In the genomic region with DNA sequence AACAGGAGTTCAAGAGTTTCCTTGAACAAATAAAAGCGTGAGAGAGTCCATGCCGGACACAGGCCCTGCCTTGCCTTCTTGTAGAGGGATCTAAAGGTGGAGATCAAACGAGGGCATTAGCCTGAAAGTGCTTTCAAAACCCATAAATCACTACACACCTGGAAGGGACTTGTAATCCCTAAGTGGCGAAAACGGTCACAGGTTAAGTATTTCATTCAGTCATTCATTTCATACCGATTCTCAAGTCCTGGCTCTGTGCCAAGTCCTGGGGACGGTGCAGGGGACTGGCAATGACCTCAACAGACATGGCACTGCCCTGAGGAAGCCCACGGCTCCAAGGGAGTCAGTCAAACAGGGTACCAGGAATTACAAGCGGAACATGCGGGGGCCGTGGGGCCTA, we compare ENCODE assay signal across 14 cellular contexts. TPM values are rescaled to one million over a fixed set of nuclear protein-coding genes. Genes with fewer than 3 reads are reported as not detected.
A peak's percentile ranks its signal among the peaks of the same experiment; 100 is the strongest.
DNase-seq lines count a peak whose midpoint lies in the region; FAIRE-seq and TF ChIP-seq lines count a peak whose summit lies in the region.
"Had no signal": no experiment of that assay in that cellular context is flagged by ENCODE, and none has a peak within 500 bp of the region (broad histone marks: within the 10 kb centered on the region; RNA-seq: fewer than 3 reads in every experiment).

No MANE protein-coding gene starts in this region.

- TF ChIP-seq CTCF in kidney (IDR thresholded peaks at IDR 0.05; ENCODE audit: borderline replicate concordance, extremely low read depth, insufficient read depth), result no peak

- no peak overlapping the region for H3K4me3 ChIP-seq in kidney (ENCODE audit: low read length in 2 of 2)
- H3K4me3 ChIP-seq: SJSA1 had no signal

- DNase-seq in NCI-H748 (lab: John Stamatoyannopoulos, UW; ENCODE audit: unreplicated experiment) (peak; percentile 28), NCI-H748 treated with DMSO at 0.1 percent for 48 hours (lab: John Stamatoyannopoulos, UW) (no peak), RCC 7860 (ENCODE audit: low spot score) (peak; percentile 19), kidney (no peak), NCI-H2029 (lab: John Stamatoyannopoulos, UW) (no peak)
- DNase-seq in activated CD4-positive, alpha-beta T cell treated with anti-CD3 and anti-CD28 coated beads for 48 hours, result no peak
- no peak for DNase-seq in stimulated activated CD4-positive, alpha-beta T cell treated with anti-CD3 and anti-CD28 coated beads, Interleukin-1b, Interleukin-23, amount 100 ng/mL, for 48 hours
- DNase-seq: C1 segment of cervical spinal cord, DMS153, NCI-H146, NCI-H2171 treated with DMSO at 0.1 percent for 48 hours, NCI-H510A had no signal

- H3K36me3 ChIP-seq in kidney (ENCODE audit: control insufficient read depth in 1 of 2, insufficient read depth in 2 of 2, low read length in 2 of 2), result no peaks in the 10 kb centered on the region
- H3K36me3 ChIP-seq: SJSA1 had no signal

- H3K9ac ChIP-seq in kidney (ENCODE audit: low read length in 2 of 2), result no peak overlapping the region

- no peaks in the 10 kb centered on the region for H3K9me3 ChIP-seq in kidney (ENCODE audit: control insufficient read depth in 1 of 2, low read length in 2 of 2)
- H3K9me3 ChIP-seq: SJSA1 had no signal

- FAIRE-seq in RCC 7860 (lab: Jason Lieb, UNC) (no peak), kidney (lab: Jason Lieb, UNC) (no peak)

- peaks cover 0 to 5% of the 10 kb centered on the region in 2 donors for H3K4me1 ChIP-seq in kidney (ENCODE audit: control insufficient read depth in 1 of 2, insufficient read depth in 1 of 2, low read depth in 1 of 2, low read length in 2 of 2)
- H3K4me1 ChIP-seq: SJSA1 had no signal

- intact Hi-C loops in kidney (cut with DNase I), result no loop called here

- peak overlapping the region; percentile 7 to 47 for H3K27ac ChIP-seq in kidney (ENCODE audit: low read depth in 2 of 2, low read length in 2 of 2)
- H3K27ac ChIP-seq in temporal lobe (ENCODE audit: low read depth, low read length), result peak overlapping the region; percentile 39
- H3K27ac ChIP-seq: SJSA1 had no signal

RNA-seq across cellular contexts. Expression of gene ELFN2, which starts 26.6 kb away (rescaled TPM):
- 4.6 TPM for total RNA-seq in kidney
- polyA plus RNA-seq in kidney (ENCODE audit: insufficient read depth, low read depth, low replicate concordance), result 0.19 TPM
- total RNA-seq in temporal lobe, result 21.6 TPM

Comparison
In these comparisons a context has a peak if more than half of its experiments do, and no peak if none do; other contexts are left out.
1. DNase-seq: peak in NCI-H748 (single experiment) and RCC 7860 (single experiment); none in NCI-H748 treated with DMSO at 0.1 percent for 48 hours (single experiment), kidney (single experiment), activated CD4-positive, alpha-beta T cell treated with anti-CD3 and anti-CD28 coated beads for 48 hours (single experiment), stimulated activated CD4-positive, alpha-beta T cell treated with anti-CD3 and anti-CD28 coated beads, Interleukin-1b, Interleukin-23, amount 100 ng/mL, for 48 hours (single experiment) and NCI-H2029 (single experiment).